ENCODE assay signal across 8 cellular contexts in the genomic region with DNA sequence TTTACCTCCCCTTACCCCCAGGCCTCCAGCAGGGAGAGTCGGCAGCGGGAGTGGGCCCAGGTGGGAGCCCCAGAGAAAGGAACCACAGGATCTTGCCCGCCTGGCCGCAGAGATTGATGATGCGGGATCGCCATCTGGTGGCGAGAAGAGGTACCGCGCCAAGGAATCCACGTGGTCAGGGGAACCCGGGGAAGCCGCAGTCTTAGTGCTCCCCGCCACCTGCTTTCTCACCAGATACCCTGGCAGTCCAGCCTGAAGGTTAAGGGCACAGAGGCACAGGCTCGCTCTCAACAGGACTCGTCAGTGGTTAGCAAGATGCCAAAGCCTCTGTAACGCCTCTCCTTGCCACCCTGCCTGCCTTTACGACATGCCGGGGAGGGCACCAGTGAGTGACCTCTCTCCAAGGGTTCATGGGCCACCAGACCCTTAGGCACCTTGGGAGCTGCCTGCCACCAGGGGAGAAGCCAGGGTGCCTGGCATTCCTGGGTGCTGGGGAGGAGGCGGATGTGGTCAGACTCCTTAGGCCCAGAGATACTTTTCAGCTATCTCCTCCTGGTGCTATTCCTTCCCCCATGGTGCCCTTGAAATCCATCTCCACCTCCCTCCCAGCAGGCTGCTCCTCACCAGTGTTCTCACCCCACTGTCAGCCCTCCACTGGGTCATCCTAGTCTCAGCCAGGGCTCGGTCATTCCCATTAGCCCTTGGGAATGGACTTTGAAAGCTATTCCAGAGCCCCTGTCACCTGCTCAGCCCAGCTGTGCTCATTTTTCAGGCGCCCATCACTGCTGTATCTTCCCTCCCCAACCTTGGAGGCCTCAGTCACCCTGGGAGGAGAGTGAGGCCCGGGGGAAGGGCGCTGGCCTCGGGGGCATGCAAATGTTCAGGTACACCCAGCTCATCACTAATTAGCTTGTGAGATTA. TPM values are rescaled to one million over a fixed set of nuclear protein-coding genes. Genes with fewer than 3 reads are reported as not detected.
DNase-seq lines count a peak whose midpoint lies in the region; ATAC-seq and TF ChIP-seq lines count a peak whose summit lies in the region.

No MANE protein-coding gene starts in this region.

- H3K4me1 Mint-ChIP-seq in activated CD4-positive, alpha-beta T cell treated with anti-CD3 and anti-CD28 coated beads, Interleukin-2, amount 10 ng/mL, durations not matched to agents 7 days and 5 days: peaks cover 45% of the 10 kb centered on the region

- TF ChIP-seq POLR2A in right lobe of liver (IDR thresholded peaks at IDR 0.05): no peak

- no peaks in the 10 kb centered on the region for H3K9me3 ChIP-seq in right lobe of liver

- H3K27me3 ChIP-seq in right lobe of liver: no peaks in the 10 kb centered on the region

- no peak overlapping the region for H3K27ac ChIP-seq in right lobe of liver

- no peak overlapping the region for H3K4me3 Mint-ChIP-seq in activated CD4-positive, alpha-beta T cell treated with anti-CD3 and anti-CD28 coated beads, Interleukin-2, amount 10 ng/mL, durations not matched to agents 7 days and 5 days

- WGBS in right lobe of liver (ENCODE audit: insufficient coverage, low coverage, low lambda C conversion rate, missing lambda C conversion rate): 70% methylated on average over 3 of the region's 24 CpGs

- peak overlapping the region; percentile 64 for H3K27ac Mint-ChIP-seq in activated CD4-positive, alpha-beta T cell treated with anti-CD3 and anti-CD28 coated beads, Interleukin-2, amount 10 ng/mL, durations not matched to agents 7 days and 5 days

- no peak overlapping the region for H3K4me3 ChIP-seq in choroid plexus epithelial cell (ENCODE audit: low read depth, low read length)
- no peak overlapping the region for H3K4me3 ChIP-seq in right lobe of liver

- TF ChIP-seq CTCF in choroid plexus epithelial cell (conservative IDR thresholded peaks at IDR 0.05; ENCODE audit: low read depth, low read length): peak; percentile 91
- TF ChIP-seq CTCF in right lobe of liver (IDR thresholded peaks at IDR 0.05): peak; percentile 94 to 96 (median 95)

- H3K9me3 Mint-ChIP-seq in activated CD4-positive, alpha-beta T cell treated with anti-CD3 and anti-CD28 coated beads, Interleukin-2, amount 10 ng/mL, durations not matched to agents 7 days and 5 days: no peaks in the 10 kb centered on the region

- POLR2A ChIA-PET in activated CD4-positive, alpha-beta T cell treated with anti-CD3 and anti-CD28 coated beads, Interleukin-2, amount 10 ng/mL, durations not matched to agents 7 days and 5 days (lab: Charles Lee): interaction anchor here (1.0 kb wide), 1 partner anchor 14 kb away, joined by 3 read pairs; no protein-coding TSS in a partner anchor

- H3K27me3 Mint-ChIP-seq in activated CD4-positive, alpha-beta T cell treated with anti-CD3 and anti-CD28 coated beads, Interleukin-2, amount 10 ng/mL, durations not matched to agents 7 days and 5 days: peaks cover 7% of the 10 kb centered on the region

- no peaks in the 10 kb centered on the region for H3K36me3 ChIP-seq in right lobe of liver

- DNase-seq in DMS153 (lab: John Stamatoyannopoulos, UW): peak; percentile 35
- DNase-seq in NCI-H526 treated with DMSO at 0.1 percent for 48 hours (lab: John Stamatoyannopoulos, UW): peak; percentile 47
- peak; percentile 90 for DNase-seq in activated CD4-positive, alpha-beta T cell treated with anti-CD3 and anti-CD28 coated beads, Interleukin-2, amount 10 ng/mL, durations not matched to agents 7 days and 5 days
- peak; percentile 67 for DNase-seq in choroid plexus epithelial cell (ENCODE audit: low read depth)
- peak; percentile 81 to 87 (median 82) for DNase-seq in right lobe of liver
- peak; percentile 75 to 78 (median 78) for DNase-seq in stimulated activated CD4-positive, alpha-beta T cell treated with anti-CD3 and anti-CD28 coated beads, TNF-alpha, amount 100 ng/mL, for 48 hours (ENCODE audit: low read depth in 3 of 3)

- peak; percentile 58 for ATAC-seq in HG02678 (IDR thresholded peaks at IDR 0.05; ENCODE audit: unreplicated experiment)
- peak; percentile 84 to 90 (median 86) for ATAC-seq in right lobe of liver
- no peak for ATAC-seq in GM21360 (IDR thresholded peaks at IDR 0.05; ENCODE audit: unreplicated experiment)

- CTCF ChIA-PET in activated CD4-positive, alpha-beta T cell treated with anti-CD3 and anti-CD28 coated beads, Interleukin-2, amount 10 ng/mL, durations not matched to agents 7 days and 5 days (lab: Charles Lee): interaction anchor here (0.6 to 3.4 kb wide), 21 partner anchors 8 to 442 kb away, joined by 3 to 16 read pairs (median 4); partner anchors contain the start of genes AANAT and SPHK1

- intact Hi-C loops in right lobe of liver (cut with DNase I): loop anchor here (5.0 to 10.0 kb wide), 2 partner anchors 39 to 102 kb away; partner anchors contain the start of gene AANAT (in 2 of the 2)

- H3K4me1 ChIP-seq in right lobe of liver: peaks cover 0 to 8% (median 0%) of the 10 kb centered on the region in 4 donors

- H3K36me3 Mint-ChIP-seq in activated CD4-positive, alpha-beta T cell treated with anti-CD3 and anti-CD28 coated beads, Interleukin-2, amount 10 ng/mL, durations not matched to agents 7 days and 5 days (ENCODE audit: low read depth): no peaks in the 10 kb centered on the region

RNA-seq across cellular contexts. Expression of gene RHBDF2, which starts 5.4 kb away (rescaled TPM):
- 10 to 100 TPM; 37.1 to 41.6 TPM for total RNA-seq in activated CD4-positive, alpha-beta T cell treated with anti-CD3 and anti-CD28 coated beads, Interleukin-2, amount 10 ng/mL, durations not matched to agents 7 days and 5 days
- 10 to 100 TPM in 3 of 6 experiments, 1 to 10 TPM in 3; 7.1 to 18.6 (median 11.0) TPM for total RNA-seq in right lobe of liver

RNA-seq across cellular contexts. Expression of gene CYGB, which starts 30.8 kb away (rescaled TPM):
- not detected for total RNA-seq in activated CD4-positive, alpha-beta T cell treated with anti-CD3 and anti-CD28 coated beads, Interleukin-2, amount 10 ng/mL, durations not matched to agents 7 days and 5 days
- total RNA-seq in right lobe of liver: 1 to 10 TPM; 1.8 to 4.1 (median 3.1) TPM

RNA-seq across cellular contexts. Expression of gene PRCD, which starts 33.2 kb away (rescaled TPM):
- total RNA-seq in activated CD4-positive, alpha-beta T cell treated with anti-CD3 and anti-CD28 coated beads, Interleukin-2, amount 10 ng/mL, durations not matched to agents 7 days and 5 days: not detected
- total RNA-seq in right lobe of liver: 1 to 10 TPM in 1 of 6 experiments, under 1 TPM in 2, not detected in 3; 0.12 to 1.3 (median 0.22) TPM

RNA-seq across cellular contexts. Expression of gene AANAT, which starts 39.3 kb away (rescaled TPM):
- total RNA-seq in activated CD4-positive, alpha-beta T cell treated with anti-CD3 and anti-CD28 coated beads, Interleukin-2, amount 10 ng/mL, durations not matched to agents 7 days and 5 days: not detected
- total RNA-seq in right lobe of liver: not detected

RNA-seq across cellular contexts. Expression of gene UBE2O, which starts 53.7 kb away (rescaled TPM):
- total RNA-seq in activated CD4-positive, alpha-beta T cell treated with anti-CD3 and anti-CD28 coated beads, Interleukin-2, amount 10 ng/mL, durations not matched to agents 7 days and 5 days: 10 to 100 TPM; 30.5 to 31.3 TPM
- 10 to 100 TPM in 5 of 6 experiments, 1 to 10 TPM in 1; 10.0 to 12.9 (median 12.0) TPM for total RNA-seq in right lobe of liver

Comparison
In these comparisons a context has a peak if more than half of its experiments do, and no peak if none do; other contexts are left out.
1. DNase-seq: peak in every context shown above with its lines; median percentile 90 in activated CD4-positive, alpha-beta T cell treated with anti-CD3 and anti-CD28 coated beads, Interleukin-2, amount 10 ng/mL, durations not matched to agents 7 days and 5 days; 82 in right lobe of liver; 78 in stimulated activated CD4-positive, alpha-beta T cell treated with anti-CD3 and anti-CD28 coated beads, TNF-alpha, amount 100 ng/mL, for 48 hours; 67 in choroid plexus epithelial cell; 47 in NCI-H526 treated with DMSO at 0.1 percent for 48 hours; 35 in DMS153.